In the genomic region with DNA sequence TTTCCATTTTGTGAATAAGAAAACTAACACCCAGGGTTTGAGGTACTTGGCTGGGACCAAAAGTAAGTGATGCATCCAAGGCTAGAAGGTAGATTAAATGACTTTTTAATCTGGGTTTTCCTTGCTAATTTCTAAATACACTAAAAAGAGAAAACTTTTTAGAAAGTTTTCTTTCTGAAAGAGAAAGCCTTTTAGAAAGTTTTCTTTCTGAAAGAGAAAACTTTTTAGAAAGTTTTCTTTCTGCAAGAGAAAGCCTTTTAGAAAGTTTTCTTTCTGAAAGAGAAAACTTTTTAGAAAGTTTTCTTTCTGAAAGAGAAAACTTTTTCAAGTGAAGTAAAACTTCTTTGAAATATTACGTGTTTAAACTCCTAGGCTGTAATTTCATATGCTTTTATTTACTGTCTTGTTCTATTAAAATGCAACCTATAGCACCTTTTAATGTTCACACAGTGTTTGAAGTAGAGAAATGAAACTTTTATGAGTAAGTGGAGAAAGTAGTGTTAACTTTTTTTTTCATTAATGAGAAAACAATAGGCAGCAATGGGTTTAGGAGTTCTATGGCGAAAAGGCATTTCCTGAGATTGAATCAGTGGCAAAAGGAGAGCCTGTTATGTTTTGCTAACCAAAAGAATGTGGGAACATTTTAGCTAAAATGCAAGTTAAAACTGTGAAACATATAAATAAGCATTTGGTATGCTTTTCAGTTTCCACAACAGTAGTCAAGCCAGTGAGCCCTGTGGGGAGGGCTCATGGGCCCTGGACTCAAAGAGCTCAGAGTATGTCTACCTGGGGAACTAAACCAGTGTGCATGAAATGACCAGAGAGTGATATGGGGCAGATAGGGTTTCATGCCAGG, we compare ENCODE assay signal across 12 cellular contexts.
DNase-seq lines count a peak whose midpoint lies in the region; ATAC-seq and TF ChIP-seq lines count a peak whose summit lies in the region.
"Had no signal": no experiment of that assay in that cellular context is flagged by ENCODE, and none has a peak within 500 bp of the region (broad histone marks: within the 10 kb centered on the region; RNA-seq: fewer than 3 reads in every experiment).

No MANE protein-coding gene starts in this region.

- H2AFZ ChIP-seq in SU-DHL-6 (ENCODE audit: low read depth, low read length, severe bottlenecking): peak overlapping the region; percentile 50
- no peak overlapping the region for H2AFZ ChIP-seq in neuronal stem cell (ENCODE audit: low read length)

- H3K36me3 Mint-ChIP-seq in natural killer cell treated with Interleukin-12 subunit alpha and Interleukin-12 subunit beta and Interleukin-15 and Interleukin-18, amount 100 ng/mL, for 72 hours: no peaks in the 10 kb centered on the region
- H3K36me3 Mint-ChIP-seq in natural killer cell (no peaks in the 10 kb centered on the region), endothelial cell (ENCODE audit: low read depth, unreplicated experiment) (peaks cover 6% of the 10 kb centered on the region)

- H3K4me3 ChIP-seq in SU-DHL-6 (ENCODE audit: insufficient read depth, low read length, poor library complexity, severe bottlenecking) (no peak overlapping the region), aorta (ENCODE audit: low read length in 2 of 2) (no peak overlapping the region), neuronal stem cell (ENCODE audit: low read length in 2 of 2) (no peak overlapping the region)
- H3K4me3 ChIP-seq: sigmoid colon had no signal

- peak overlapping the region; percentile 25 for H3K4me3 Mint-ChIP-seq in natural killer cell treated with Interleukin-12 subunit alpha and Interleukin-12 subunit beta and Interleukin-15 and Interleukin-18, amount 100 ng/mL, for 72 hours
- H3K4me3 Mint-ChIP-seq in natural killer cell (no peak overlapping the region), endothelial cell (ENCODE audit: unreplicated experiment) (no peak overlapping the region)
- H3K4me3 Mint-ChIP-seq: mesothelial cell of epicardium had no signal

- no peak overlapping the region for H2BK5ac ChIP-seq in neuronal stem cell (ENCODE audit: low read length)

- no peak overlapping the region for H2AK5ac ChIP-seq in neuronal stem cell (ENCODE audit: low read depth, low read length)

- no peak for ATAC-seq in natural killer cell treated with Interleukin-12 subunit alpha and Interleukin-12 subunit beta and Interleukin-15 and Interleukin-18, amount 100 ng/mL, for 72 hours
- no peak for ATAC-seq in natural killer cell
- ATAC-seq in aorta (ENCODE audit: low FRiP score): no peak

- H4K91ac ChIP-seq in neuronal stem cell (ENCODE audit: low read depth, low read length, poor library complexity): no peak overlapping the region

- H3K4me1 ChIP-seq in aorta (ENCODE audit: control insufficient read depth in 1 of 2, insufficient read depth in 2 of 2, low read length in 2 of 2): no peaks in the 10 kb centered on the region
- no peaks in the 10 kb centered on the region for H3K4me1 ChIP-seq in neuronal stem cell (ENCODE audit: control insufficient read depth in 2 of 2, insufficient read depth in 1 of 2, low read depth in 1 of 2, low read length in 2 of 2)

- H3K27me3 ChIP-seq in SU-DHL-6 (ENCODE audit: low read length): no peaks in the 10 kb centered on the region
- H3K27me3 ChIP-seq in aorta (ENCODE audit: control insufficient read depth in 1 of 2, insufficient read depth in 2 of 2, low read length in 1 of 2): no peaks in the 10 kb centered on the region
- H3K27me3 ChIP-seq in neuronal stem cell (ENCODE audit: control insufficient read depth in 3 of 3, insufficient read depth in 3 of 3, low read depth in 1 of 3, low read length in 3 of 3): peaks cover 0 to 12% (median 0%) of the 10 kb centered on the region in 3 experiments
- H3K27me3 ChIP-seq: sigmoid colon had no signal

- no peak overlapping the region for H2BK120ac ChIP-seq in neuronal stem cell (ENCODE audit: low read depth, low read length)

- H3K27ac ChIP-seq in SU-DHL-6 (ENCODE audit: low read depth, low read length) (no peak overlapping the region), aorta (ENCODE audit: low read depth in 1 of 2, low read length in 2 of 2) (peak overlapping the region; percentile 38 to 55), neuronal stem cell (replicated peaks; ENCODE audit: low read length) (no peak overlapping the region)
- H3K27ac ChIP-seq: sigmoid colon had no signal

- no peak overlapping the region for H4K8ac ChIP-seq in neuronal stem cell (ENCODE audit: low read depth, low read length)

- H3K79me2 ChIP-seq in SU-DHL-6 (ENCODE audit: insufficient read depth, low read length): no peaks in the 10 kb centered on the region

- TF ChIP-seq CTCF in natural killer cell (IDR thresholded peaks at IDR 0.05) (no peak), SU-DHL-6 (IDR thresholded peaks at IDR 0.05; ENCODE audit: insufficient read depth, low read length, poor library complexity, severe bottlenecking) (no peak), endothelial cell (IDR thresholded peaks at IDR 0.05; ENCODE audit: unreplicated experiment) (no peak)

- H3K14ac ChIP-seq in neuronal stem cell (ENCODE audit: low read length): no peak overlapping the region

- H3F3A ChIP-seq in SU-DHL-6 (ENCODE audit: insufficient read depth): no peaks in the 10 kb centered on the region

- H3K79me1 ChIP-seq in neuronal stem cell (ENCODE audit: low read depth, low read length): no peaks in the 10 kb centered on the region

- H3K9me3 ChIP-seq in SU-DHL-6 (ENCODE audit: insufficient read depth, low read length) (no peaks in the 10 kb centered on the region), aorta (ENCODE audit: control insufficient read depth, low read length) (no peaks in the 10 kb centered on the region), neuronal stem cell (replicated peaks in 1 of 2; ENCODE audit: control insufficient read depth in 2 of 2, insufficient read depth in 1 of 2, low read depth in 1 of 2, low read length in 2 of 2) (peaks cover 0 to 4% of the 10 kb centered on the region in 2 donors)
- H3K9me3 ChIP-seq: sigmoid colon had no signal

- WGBS in aorta, 2 donors: 28 to 38% methylated on average over 2 of the region's 2 CpGs
- WGBS in neuronal stem cell (ENCODE audit: extremely low coverage in 2 of 2, insufficient read length in 2 of 2, insufficient replicate concordance in 1 of 2), 2 donors: no CpG with 5 or more reads among the region's 2 CpGs

- H3K27ac Mint-ChIP-seq in natural killer cell treated with Interleukin-12 subunit alpha and Interleukin-12 subunit beta and Interleukin-15 and Interleukin-18, amount 100 ng/mL, for 72 hours: peak overlapping the region; percentile 45 to 50
- H3K27ac Mint-ChIP-seq in natural killer cell (no peak overlapping the region), endothelial cell (ENCODE audit: unreplicated experiment) (peak overlapping the region; percentile 36)
- H3K27ac Mint-ChIP-seq: mesothelial cell of epicardium had no signal

- H3K27me3 Mint-ChIP-seq in natural killer cell treated with Interleukin-12 subunit alpha and Interleukin-12 subunit beta and Interleukin-15 and Interleukin-18, amount 100 ng/mL, for 72 hours: peaks cover 0 to 5% of the 10 kb centered on the region in 2 donors
- H3K27me3 Mint-ChIP-seq in natural killer cell (ENCODE audit: low read depth in 2 of 2) (peaks cover 0 to 8% of the 10 kb centered on the region in 2 donors), endothelial cell (ENCODE audit: unreplicated experiment) (peaks cover 7% of the 10 kb centered on the region)

- H3K4me2 ChIP-seq in SU-DHL-6 (ENCODE audit: low read depth, low read length, poor library complexity, severe bottlenecking): peak overlapping the region; percentile 21
- no peak overlapping the region for H3K4me2 ChIP-seq in neuronal stem cell (ENCODE audit: insufficient read depth, low read length, poor library complexity, severe bottlenecking)

- no peak overlapping the region for H2BK12ac ChIP-seq in neuronal stem cell (ENCODE audit: low read length)

- H3K23ac ChIP-seq in neuronal stem cell (ENCODE audit: low read depth, low read length, poor library complexity): no peak overlapping the region

- no peak overlapping the region for H2BK15ac ChIP-seq in neuronal stem cell (ENCODE audit: low read length)

- DNase-seq in natural killer cell treated with Interleukin-12 subunit alpha and Interleukin-12 subunit beta and Interleukin-15 and Interleukin-18, amount 100 ng/mL, for 72 hours (ENCODE audit: low spot score): no peak
- no peak for DNase-seq in natural killer cell
- DNase-seq in endothelial cell (ENCODE audit: low spot score): no peak
- DNase-seq in aorta: no peak
- no peak for DNase-seq in neuronal stem cell (ENCODE audit: low spot score)
- no peak for DNase-seq in kidney tubule cell (ENCODE audit: low spot score)
- DNase-seq in NCI-H146 treated with DMSO at 0.1 percent for 48 hours (lab: John Stamatoyannopoulos, UW; ENCODE audit: unreplicated experiment): no peak
- DNase-seq: glutamatergic neuron, NCI-H524 treated with DMSO at 0.1 percent for 48 hours, sigmoid colon had no signal

- H3K18ac ChIP-seq in neuronal stem cell (ENCODE audit: low read length): no peak overlapping the region

- peaks cover 0 to 10% of the 10 kb centered on the region in 2 donors for H3K4me1 Mint-ChIP-seq in natural killer cell treated with Interleukin-12 subunit alpha and Interleukin-12 subunit beta and Interleukin-15 and Interleukin-18, amount 100 ng/mL, for 72 hours (ENCODE audit: low read depth in 2 of 2)
- H3K4me1 Mint-ChIP-seq in natural killer cell (no peaks in the 10 kb centered on the region), endothelial cell (ENCODE audit: unreplicated experiment) (peaks cover 19% of the 10 kb centered on the region)
- H3K4me1 Mint-ChIP-seq: mesothelial cell of epicardium had no signal

- H3K36me3 ChIP-seq in SU-DHL-6 (ENCODE audit: low read length) (no peaks in the 10 kb centered on the region), aorta (ENCODE audit: control insufficient read depth in 1 of 2, insufficient read depth in 2 of 2, low read length in 1 of 2) (no peaks in the 10 kb centered on the region), neuronal stem cell (replicated peaks in 1 of 2; ENCODE audit: control insufficient read depth in 2 of 2, insufficient read depth in 2 of 2, low read length in 2 of 2) (no peaks in the 10 kb centered on the region)
- H3K36me3 ChIP-seq: sigmoid colon had no signal

- H3K9me3 Mint-ChIP-seq in natural killer cell treated with Interleukin-12 subunit alpha and Interleukin-12 subunit beta and Interleukin-15 and Interleukin-18, amount 100 ng/mL, for 72 hours: no peaks in the 10 kb centered on the region
- no peaks in the 10 kb centered on the region for H3K9me3 Mint-ChIP-seq in natural killer cell
- no peaks in the 10 kb centered on the region for H3K9me3 Mint-ChIP-seq in endothelial cell (ENCODE audit: unreplicated experiment)

- H3K9me2 ChIP-seq in SU-DHL-6 (replicated peaks; ENCODE audit: insufficient read depth, low read length): no peaks in the 10 kb centered on the region

- H3K4ac ChIP-seq in neuronal stem cell (ENCODE audit: low read length): no peak overlapping the region

- H4K20me1 ChIP-seq in SU-DHL-6 (ENCODE audit: low read depth, low read length): no peaks in the 10 kb centered on the region

- 0 out of 2 replicates have a peak overlapping the region, but pooled peaks have one; percentile 11 for H3K9ac ChIP-seq in SU-DHL-6 (ENCODE audit: low read length)
- no peak overlapping the region for H3K9ac ChIP-seq in neuronal stem cell (ENCODE audit: low read depth, low read length, poor library complexity)

- intact Hi-C loops in natural killer cell (cut with micrococcal nuclease) (loop anchor here (5.0 kb wide), 1 partner anchor 849 kb away; no protein-coding TSS in a partner anchor), aorta (cut with DNase I) (loop anchor here (5.0 kb wide), 2 partner anchors 54 to 144 kb away; no protein-coding TSS in a partner anchor)

Comparison
In these comparisons a context has a peak if more than half of its experiments do, and no peak if none do; other contexts are left out.
1. H3K27ac Mint-ChIP-seq: peak in natural killer cell treated with Interleukin-12 subunit alpha and Interleukin-12 subunit beta and Interleukin-15 and Interleukin-18, amount 100 ng/mL, for 72 hours (2 of 2) and endothelial cell (single experiment); none in natural killer cell (0 of 2).
2. H3K27ac ChIP-seq: peak in aorta (2 of 2); none in SU-DHL-6 (single experiment) and neuronal stem cell (single experiment).